ENCODE assay signal across 1 cellular context in the genomic region with DNA sequence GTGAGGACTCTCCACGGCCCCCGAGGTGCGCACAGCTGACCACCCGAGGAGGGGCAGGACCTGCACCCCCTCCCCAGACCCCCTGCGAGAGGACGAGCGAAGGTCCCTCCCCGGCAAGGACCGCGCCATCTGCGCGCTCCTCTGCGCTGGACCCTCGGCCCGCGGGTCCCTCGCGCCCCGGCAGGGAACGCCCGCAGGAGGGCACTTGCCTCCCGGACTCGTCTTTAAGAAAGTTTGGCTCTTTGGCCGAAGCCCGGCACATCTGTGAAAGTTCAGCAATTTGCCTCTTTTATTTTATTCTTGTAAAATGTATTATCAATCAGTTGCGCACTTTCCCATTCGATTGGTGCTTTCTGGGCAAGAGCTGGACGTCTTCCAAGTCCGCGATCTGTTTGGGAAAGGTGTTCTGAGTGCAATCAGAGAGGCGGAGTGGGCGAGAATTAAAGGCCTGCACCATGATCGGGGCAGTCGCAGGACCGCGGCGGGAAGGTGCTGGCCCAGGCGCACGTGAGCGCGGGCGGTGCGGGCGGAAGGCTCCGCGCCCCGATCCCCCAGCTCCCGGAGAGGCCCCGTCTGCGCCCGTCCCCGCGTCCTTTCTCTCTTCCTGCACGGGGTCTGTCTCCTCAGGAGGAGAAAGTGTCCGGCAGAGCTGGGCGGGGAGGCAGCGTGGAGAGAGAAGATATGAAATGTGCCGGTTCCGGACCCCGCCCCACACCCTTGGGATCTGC.
TF ChIP-seq lines count a peak whose summit lies in the region.

No MANE protein-coding gene starts in this region.

TF ChIP-seq in HepG2, 621 proteins besides CTCF, POLR2A, EP300 and RAD21 (continued from another document and continues in another):
- TF ChIP-seq MTF2 (CRISPR knock-in tag; IDR thresholded peaks at IDR 0.05; ENCODE audit: borderline replicate concordance): 0 out of 2 replicates have a peak, but pooled peaks have one; percentile 18
- no peak for TF ChIP-seq DMAP1 (CRISPR knock-in tag; IDR thresholded peaks at IDR 0.05)
- peak; percentile 67 for TF ChIP-seq NRL (CRISPR knock-in tag; IDR thresholded peaks at IDR 0.05; ENCODE audit: borderline replicate concordance)
- TF ChIP-seq, protein P1, sequence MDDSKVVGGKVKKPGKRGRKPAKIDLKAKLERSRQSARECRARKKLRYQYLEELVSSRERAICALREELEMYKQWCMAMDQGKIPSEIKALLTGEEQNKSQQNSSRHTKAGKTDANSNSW (CRISPR knock-in tag; IDR thresholded peaks at IDR 0.05; ENCODE audit: borderline replicate concordance): 0 out of 2 replicates have a peak, but pooled peaks have one; percentile 59
- no peak for TF ChIP-seq ZNF615 (CRISPR knock-in tag; IDR thresholded peaks at IDR 0.05; ENCODE audit: borderline replicate concordance)
- TF ChIP-seq, protein P2, sequence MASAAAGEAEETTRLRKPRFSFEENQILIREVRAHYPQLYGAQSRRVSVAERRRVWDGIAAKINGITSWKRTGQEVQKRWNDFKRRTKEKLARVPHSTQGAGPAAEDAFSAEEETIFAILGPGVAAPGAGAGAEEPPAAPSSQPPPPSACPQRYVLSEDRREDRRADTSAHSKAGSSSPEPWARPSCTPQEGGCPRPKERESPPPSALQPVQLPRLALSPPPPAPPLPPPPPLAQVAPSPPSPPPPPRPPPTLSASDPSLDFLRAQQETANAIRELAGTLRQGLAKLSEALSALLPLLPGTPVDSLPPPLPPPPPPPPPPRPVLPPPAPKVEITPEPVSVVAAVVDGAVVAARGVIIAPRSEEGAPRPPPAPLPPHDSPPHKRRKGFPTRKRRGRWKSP (CRISPR knock-in tag; IDR thresholded peaks at IDR 0.05): peak; percentile 89
- TF ChIP-seq, protein P3, sequence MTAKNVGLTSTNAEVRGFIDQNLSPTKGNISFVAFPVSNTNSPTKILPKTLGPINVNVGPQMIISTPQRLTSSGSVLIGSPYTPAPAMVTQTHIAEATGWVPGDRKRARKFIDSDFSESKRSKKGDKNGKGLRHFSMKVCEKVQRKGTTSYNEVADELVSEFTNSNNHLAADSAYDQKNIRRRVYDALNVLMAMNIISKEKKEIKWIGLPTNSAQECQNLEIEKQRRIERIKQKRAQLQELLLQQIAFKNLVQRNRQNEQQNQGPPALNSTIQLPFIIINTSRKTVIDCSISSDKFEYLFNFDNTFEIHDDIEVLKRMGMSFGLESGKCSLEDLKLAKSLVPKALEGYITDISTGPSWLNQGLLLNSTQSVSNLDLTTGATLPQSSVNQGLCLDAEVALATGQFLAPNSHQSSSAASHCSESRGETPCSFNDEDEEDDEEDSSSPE (CRISPR knock-in tag; IDR thresholded peaks at IDR 0.05): 0 out of 2 replicates have a peak, but pooled peaks have one; percentile 39
- TF ChIP-seq, protein P4, sequence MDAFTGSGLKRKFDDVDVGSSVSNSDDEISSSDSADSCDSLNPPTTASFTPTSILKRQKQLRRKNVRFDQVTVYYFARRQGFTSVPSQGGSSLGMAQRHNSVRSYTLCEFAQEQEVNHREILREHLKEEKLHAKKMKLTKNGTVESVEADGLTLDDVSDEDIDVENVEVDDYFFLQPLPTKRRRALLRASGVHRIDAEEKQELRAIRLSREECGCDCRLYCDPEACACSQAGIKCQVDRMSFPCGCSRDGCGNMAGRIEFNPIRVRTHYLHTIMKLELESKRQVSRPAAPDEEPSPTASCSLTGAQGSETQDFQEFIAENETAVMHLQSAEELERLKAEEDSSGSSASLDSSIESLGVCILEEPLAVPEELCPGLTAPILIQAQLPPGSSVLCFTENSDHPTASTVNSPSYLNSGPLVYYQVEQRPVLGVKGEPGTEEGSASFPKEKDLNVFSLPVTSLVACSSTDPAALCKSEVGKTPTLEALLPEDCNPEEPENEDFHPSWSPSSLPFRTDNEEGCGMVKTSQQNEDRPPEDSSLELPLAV (CRISPR knock-in tag; conservative IDR thresholded peaks at IDR 0.05; ENCODE audit: low read depth): no peak
- TF ChIP-seq ETV5 (CRISPR knock-in tag; IDR thresholded peaks at IDR 0.05; ENCODE audit: borderline replicate concordance): 0 out of 2 replicates have a peak, but pooled peaks have one; percentile 21
- no peak for TF ChIP-seq MATR3 (CRISPR knock-in tag; IDR thresholded peaks at IDR 0.05)
- TF ChIP-seq ZBTB49 (CRISPR knock-in tag; IDR thresholded peaks at IDR 0.05; ENCODE audit: borderline replicate concordance): no peak
- TF ChIP-seq ZFY (CRISPR knock-in tag; IDR thresholded peaks at IDR 0.05): no peak; the same call in 1 of the 2 replicates
- TF ChIP-seq, protein P5, sequence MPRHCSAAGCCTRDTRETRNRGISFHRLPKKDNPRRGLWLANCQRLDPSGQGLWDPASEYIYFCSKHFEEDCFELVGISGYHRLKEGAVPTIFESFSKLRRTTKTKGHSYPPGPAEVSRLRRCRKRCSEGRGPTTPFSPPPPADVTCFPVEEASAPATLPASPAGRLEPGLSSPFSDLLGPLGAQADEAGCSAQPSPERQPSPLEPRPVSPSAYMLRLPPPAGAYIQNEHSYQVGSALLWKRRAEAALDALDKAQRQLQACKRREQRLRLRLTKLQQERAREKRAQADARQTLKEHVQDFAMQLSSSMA (CRISPR knock-in tag; IDR thresholded peaks at IDR 0.05): no peak
- TF ChIP-seq IRF1 (CRISPR knock-in tag; IDR thresholded peaks at IDR 0.05; ENCODE audit: low read depth): no peak
- TF ChIP-seq ZNF546 (CRISPR knock-in tag; conservative IDR thresholded peaks at IDR 0.05): no peak
- peak; percentile 74; the same call in 1 of the 2 replicates for TF ChIP-seq SRY (CRISPR knock-in tag; IDR thresholded peaks at IDR 0.05)
- TF ChIP-seq, protein P6, sequence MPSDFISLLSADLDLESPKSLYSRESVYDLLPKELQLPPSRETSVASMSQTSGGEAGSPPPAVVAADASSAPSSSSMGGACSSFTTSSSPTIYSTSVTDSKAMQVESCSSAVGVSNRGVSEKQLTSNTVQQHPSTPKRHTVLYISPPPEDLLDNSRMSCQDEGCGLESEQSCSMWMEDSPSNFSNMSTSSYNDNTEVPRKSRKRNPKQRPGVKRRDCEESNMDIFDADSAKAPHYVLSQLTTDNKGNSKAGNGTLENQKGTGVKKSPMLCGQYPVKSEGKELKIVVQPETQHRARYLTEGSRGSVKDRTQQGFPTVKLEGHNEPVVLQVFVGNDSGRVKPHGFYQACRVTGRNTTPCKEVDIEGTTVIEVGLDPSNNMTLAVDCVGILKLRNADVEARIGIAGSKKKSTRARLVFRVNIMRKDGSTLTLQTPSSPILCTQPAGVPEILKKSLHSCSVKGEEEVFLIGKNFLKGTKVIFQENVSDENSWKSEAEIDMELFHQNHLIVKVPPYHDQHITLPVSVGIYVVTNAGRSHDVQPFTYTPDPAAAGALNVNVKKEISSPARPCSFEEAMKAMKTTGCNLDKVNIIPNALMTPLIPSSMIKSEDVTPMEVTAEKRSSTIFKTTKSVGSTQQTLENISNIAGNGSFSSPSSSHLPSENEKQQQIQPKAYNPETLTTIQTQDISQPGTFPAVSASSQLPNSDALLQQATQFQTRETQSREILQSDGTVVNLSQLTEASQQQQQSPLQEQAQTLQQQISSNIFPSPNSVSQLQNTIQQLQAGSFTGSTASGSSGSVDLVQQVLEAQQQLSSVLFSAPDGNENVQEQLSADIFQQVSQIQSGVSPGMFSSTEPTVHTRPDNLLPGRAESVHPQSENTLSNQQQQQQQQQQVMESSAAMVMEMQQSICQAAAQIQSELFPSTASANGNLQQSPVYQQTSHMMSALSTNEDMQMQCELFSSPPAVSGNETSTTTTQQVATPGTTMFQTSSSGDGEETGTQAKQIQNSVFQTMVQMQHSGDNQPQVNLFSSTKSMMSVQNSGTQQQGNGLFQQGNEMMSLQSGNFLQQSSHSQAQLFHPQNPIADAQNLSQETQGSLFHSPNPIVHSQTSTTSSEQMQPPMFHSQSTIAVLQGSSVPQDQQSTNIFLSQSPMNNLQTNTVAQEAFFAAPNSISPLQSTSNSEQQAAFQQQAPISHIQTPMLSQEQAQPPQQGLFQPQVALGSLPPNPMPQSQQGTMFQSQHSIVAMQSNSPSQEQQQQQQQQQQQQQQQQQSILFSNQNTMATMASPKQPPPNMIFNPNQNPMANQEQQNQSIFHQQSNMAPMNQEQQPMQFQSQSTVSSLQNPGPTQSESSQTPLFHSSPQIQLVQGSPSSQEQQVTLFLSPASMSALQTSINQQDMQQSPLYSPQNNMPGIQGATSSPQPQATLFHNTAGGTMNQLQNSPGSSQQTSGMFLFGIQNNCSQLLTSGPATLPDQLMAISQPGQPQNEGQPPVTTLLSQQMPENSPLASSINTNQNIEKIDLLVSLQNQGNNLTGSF (CRISPR knock-in tag; IDR thresholded peaks at IDR 0.05): no peak
- no peak for TF ChIP-seq RARG (CRISPR knock-in tag; IDR thresholded peaks at IDR 0.05; ENCODE audit: low read depth)
- TF ChIP-seq, protein P7, sequence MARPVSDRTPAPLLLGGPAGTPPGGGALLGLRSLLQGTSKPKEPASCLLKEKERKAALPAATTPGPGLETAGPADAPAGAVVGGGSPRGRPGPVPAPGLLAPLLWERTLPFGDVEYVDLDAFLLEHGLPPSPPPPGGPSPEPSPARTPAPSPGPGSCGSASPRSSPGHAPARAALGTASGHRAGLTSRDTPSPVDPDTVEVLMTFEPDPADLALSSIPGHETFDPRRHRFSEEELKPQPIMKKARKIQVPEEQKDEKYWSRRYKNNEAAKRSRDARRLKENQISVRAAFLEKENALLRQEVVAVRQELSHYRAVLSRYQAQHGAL (CRISPR knock-in tag; IDR thresholded peaks at IDR 0.05; ENCODE audit: not compliant biosample characterization): no peak
- TF ChIP-seq ZBTB4 (CRISPR knock-in tag; IDR thresholded peaks at IDR 0.05; ENCODE audit: borderline replicate concordance): peak; percentile 86; the same call in 1 of the 2 replicates
- no peak for TF ChIP-seq NFIC (IDR thresholded peaks at IDR 0.05; ENCODE audit: low read length)
- TF ChIP-seq TRIM24 (CRISPR knock-in tag; IDR thresholded peaks at IDR 0.05): no peak
- no peak for TF ChIP-seq ZNF678 (CRISPR knock-in tag; IDR thresholded peaks at IDR 0.05)
- TF ChIP-seq ZNF446 (CRISPR knock-in tag; IDR thresholded peaks at IDR 0.05): no peak
- TF ChIP-seq, protein P8, sequence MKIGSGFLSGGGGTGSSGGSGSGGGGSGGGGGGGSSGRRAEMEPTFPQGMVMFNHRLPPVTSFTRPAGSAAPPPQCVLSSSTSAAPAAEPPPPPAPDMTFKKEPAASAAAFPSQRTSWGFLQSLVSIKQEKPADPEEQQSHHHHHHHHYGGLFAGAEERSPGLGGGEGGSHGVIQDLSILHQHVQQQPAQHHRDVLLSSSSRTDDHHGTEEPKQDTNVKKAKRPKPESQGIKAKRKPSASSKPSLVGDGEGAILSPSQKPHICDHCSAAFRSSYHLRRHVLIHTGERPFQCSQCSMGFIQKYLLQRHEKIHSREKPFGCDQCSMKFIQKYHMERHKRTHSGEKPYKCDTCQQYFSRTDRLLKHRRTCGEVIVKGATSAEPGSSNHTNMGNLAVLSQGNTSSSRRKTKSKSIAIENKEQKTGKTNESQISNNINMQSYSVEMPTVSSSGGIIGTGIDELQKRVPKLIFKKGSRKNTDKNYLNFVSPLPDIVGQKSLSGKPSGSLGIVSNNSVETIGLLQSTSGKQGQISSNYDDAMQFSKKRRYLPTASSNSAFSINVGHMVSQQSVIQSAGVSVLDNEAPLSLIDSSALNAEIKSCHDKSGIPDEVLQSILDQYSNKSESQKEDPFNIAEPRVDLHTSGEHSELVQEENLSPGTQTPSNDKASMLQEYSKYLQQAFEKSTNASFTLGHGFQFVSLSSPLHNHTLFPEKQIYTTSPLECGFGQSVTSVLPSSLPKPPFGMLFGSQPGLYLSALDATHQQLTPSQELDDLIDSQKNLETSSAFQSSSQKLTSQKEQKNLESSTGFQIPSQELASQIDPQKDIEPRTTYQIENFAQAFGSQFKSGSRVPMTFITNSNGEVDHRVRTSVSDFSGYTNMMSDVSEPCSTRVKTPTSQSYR (CRISPR knock-in tag; IDR thresholded peaks at IDR 0.05; ENCODE audit: borderline replicate concordance): no peak
- TF ChIP-seq KDM2A (CRISPR knock-in tag; IDR thresholded peaks at IDR 0.05; ENCODE audit: borderline replicate concordance, low read depth): peak; percentile 49; the same call in 1 of the 2 replicates
- TF ChIP-seq ZSCAN20 (CRISPR knock-in tag; IDR thresholded peaks at IDR 0.05; ENCODE audit: borderline replicate concordance): no peak
- TF ChIP-seq ZNF274 (CRISPR knock-in tag; IDR thresholded peaks at IDR 0.05): peak; percentile 54; the same call in 1 of the 2 replicates
